Comparison of ENCODE assay signal across 16 cellular contexts in the genomic region with DNA sequence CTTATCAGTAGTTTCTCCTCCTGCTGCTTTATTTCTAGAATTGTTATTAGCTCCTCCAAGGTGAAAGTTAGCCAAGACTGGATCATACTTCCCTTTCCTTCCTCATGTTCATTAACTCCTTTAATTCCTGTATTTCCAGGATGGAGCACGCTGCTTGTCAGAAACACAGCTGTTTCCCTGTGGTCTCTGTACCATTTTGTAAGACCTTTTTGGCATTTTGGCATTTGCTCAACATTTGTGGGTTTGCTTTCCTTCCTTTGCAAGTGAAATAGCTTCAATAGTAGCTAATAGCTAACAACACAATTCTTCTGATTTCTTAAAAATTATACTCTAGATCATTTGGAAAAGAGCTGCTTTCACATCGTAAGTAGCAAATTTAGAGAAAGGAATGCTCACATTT. TPM values are rescaled to one million over a fixed set of nuclear protein-coding genes. Genes with fewer than 3 reads are reported as not detected.
"Had no signal": no experiment of that assay in that cellular context is flagged by ENCODE, and none has a peak within 500 bp of the region (broad histone marks: within the 10 kb centered on the region; RNA-seq: fewer than 3 reads in every experiment).

No MANE protein-coding gene starts in this region.

- H3K4me3 ChIP-seq: adrenal gland, heart left ventricle, pancreas, psoas muscle, right atrium auricular region, tibial artery had no signal

- H3K9me3 ChIP-seq: adrenal gland, pancreas, psoas muscle, right atrium auricular region, tibial artery had no signal

- H3K27me3 ChIP-seq: adrenal gland, heart left ventricle, pancreas, right atrium auricular region, tibial artery had no signal

- H3K4me1 ChIP-seq: adrenal gland, pancreas, psoas muscle, right atrium auricular region, tibial artery had no signal

- H3K27ac ChIP-seq: adrenal gland, heart left ventricle, pancreas, psoas muscle, right atrium auricular region, tibial artery, WERI-Rb-1 had no signal

- H3K36me3 ChIP-seq: adrenal gland, heart left ventricle, pancreas, right atrium auricular region, tibial artery, WERI-Rb-1 had no signal

- DNase-seq: activated CD4-positive, alpha-beta T cell treated with anti-CD3 and anti-CD28 coated beads, Interleukin-2, amount 10 ng/mL, durations not matched to agents 7 days and 5 days; activated CD4-positive, CD25-positive, alpha-beta regulatory T cell treated with anti-CD3 and anti-CD28 coated beads, Interleukin-2, amount 50 U/mL, for 72 hours; activated CD8-positive, alpha-beta T cell treated with anti-CD3 and anti-CD28 coated beads for 36 hours; activated naive CD4-positive, alpha-beta T cell; adrenal gland; caudate nucleus; effector memory CD4-positive, alpha-beta T cell; heart left ventricle; left ventricle myocardium superior; pancreas; psoas muscle; stimulated activated CD4-positive, alpha-beta T cell treated with anti-CD3 and anti-CD28 coated beads, Interleukin-1b, Interleukin-23, amount 100 ng/mL, for 48 hours; stimulated activated naive CD8-positive, alpha-beta T cell treated with anti-CD3 and anti-CD28 coated beads, Interleukin-15, amount 100 ng/mL, for 72 hours; tibial artery; WERI-Rb-1 had no signal

RNA-seq across cellular contexts. Expression of a gene that starts 44.3 kb away (rescaled TPM):
- total RNA-seq: left ventricle myocardium superior, right atrium auricular region had no signal
